Comparison of ENCODE assay signal across 26 cellular contexts in genomic region chr2:74262681-74263080, GRCh38.
"Had no signal": no experiment of that assay in that cellular context is flagged by ENCODE, and none has a peak within 500 bp of the region (broad histone marks: within the 10 kb centered on the region; RNA-seq: fewer than 3 reads in every experiment).

No MANE protein-coding gene starts in this region.

- DNase-seq: stimulated activated CD4-positive, alpha-beta T cell treated with anti-CD3 and anti-CD28 coated beads, Interleukin-2, amount 100 ng/mL, for 48 hours; stimulated activated CD4-positive, alpha-beta T cell treated with anti-CD3 and anti-CD28 coated beads, Interleukin-4, amount 100 ng/mL, for 1 hour; stimulated activated CD4-positive, alpha-beta T cell treated with anti-CD3 and anti-CD28 coated beads, Interleukin-4, amount 100 ng/mL, for 24 hours; stimulated activated CD4-positive, alpha-beta T cell treated with anti-CD3 and anti-CD28 coated beads, Interleukin-4, amount 100 ng/mL, for 4 hours; stimulated activated CD8-positive, alpha-beta memory T cell treated with anti-CD3 and anti-CD28 coated beads, Interleukin-4, amount 100 ng/mL, for 48 hours; stimulated activated naive B cell treated with anti-CD40 and anti-IgM and Interleukin-4, amounts not matched to agents 10 μg/mL and 1 μg/mL and 100 μg/mL, for 72 hours; stimulated activated naive CD4-positive, alpha-beta T cell; stimulated activated naive CD4-positive, alpha-beta T cell treated with Interleukin-2 at 50 U/mL for 16 hours; stimulated activated naive CD8-positive, alpha-beta T cell treated with anti-CD3 and anti-CD28 coated beads, Interleukin-15, amount 100 ng/mL, for 72 hours; stimulated activated naive CD8-positive, alpha-beta T cell treated with anti-CD3 and anti-CD28 coated beads, Interleukin-15, Interleukin-2, amounts not matched to agents 100 U/mL and 50 U/mL, for 24 hours; stomach; substantia nigra; testis; thyroid gland; transverse colon; upper lobe of left lung; upper lobe of right lung; uterus had no signal

- H3K9me3 ChIP-seq: stomach, suprapubic skin, testis, thoracic aorta, thyroid gland, tibial artery, tibial nerve, transverse colon, upper lobe of left lung, upper lobe of right lung, uterus, vagina had no signal

- H3K27ac ChIP-seq: stomach, suprapubic skin, testis, thyroid gland, tibial artery, tibial nerve, transverse colon, upper lobe of left lung, upper lobe of right lung, uterus, vagina had no signal

- H3K4me1 ChIP-seq: stomach, suprapubic skin, tibial artery, tibial nerve, upper lobe of right lung, uterus, vagina had no signal

- H3K27me3 ChIP-seq: stomach, suprapubic skin, testis, thyroid gland, tibial artery, tibial nerve, transverse colon, upper lobe of left lung, upper lobe of right lung, uterus, vagina had no signal

- FAIRE-seq: urothelium cell line had no signal

- H3K4me3 ChIP-seq: stomach, suprapubic skin, testis, thoracic aorta, thyroid gland, tibial artery, tibial nerve, transverse colon, upper lobe of left lung, upper lobe of right lung, uterus, vagina had no signal

- H3K36me3 ChIP-seq: thoracic aorta, transverse colon, upper lobe of right lung, uterus, vagina had no signal

- ATAC-seq: stimulated activated effector memory CD8-positive, alpha-beta T cell treated with anti-CD3 and anti-CD28 coated beads, Interleukin-12 subunit alpha, Interleukin-12 subunit beta, amount 100 ng/mL, for 72 hours; stimulated activated memory B cell treated with anti-CD40 and anti-IgM and Interleukin-4, amounts not matched to agents 10 μg/mL and 1 μg/mL and 100 μg/mL, for 72 hours; stimulated activated naive B cell treated with anti-CD40 and anti-IgM and Interleukin-4, amounts not matched to agents 10 μg/mL and 1 μg/mL and 100 μg/mL, for 72 hours; stimulated activated naive CD8-positive, alpha-beta T cell treated with anti-CD3 and anti-CD28 coated beads, Interleukin-15, amount 100 ng/mL, for 72 hours; stimulated activated naive CD8-positive, alpha-beta T cell treated with anti-CD3 and anti-CD28 coated beads, Interleukin-15, Interleukin-2, amounts not matched to agents 100 U/mL and 50 U/mL, for 24 hours; upper lobe of right lung had no signal
